Comparison of ENCODE assay signal across 1 cellular context in the genomic region with DNA sequence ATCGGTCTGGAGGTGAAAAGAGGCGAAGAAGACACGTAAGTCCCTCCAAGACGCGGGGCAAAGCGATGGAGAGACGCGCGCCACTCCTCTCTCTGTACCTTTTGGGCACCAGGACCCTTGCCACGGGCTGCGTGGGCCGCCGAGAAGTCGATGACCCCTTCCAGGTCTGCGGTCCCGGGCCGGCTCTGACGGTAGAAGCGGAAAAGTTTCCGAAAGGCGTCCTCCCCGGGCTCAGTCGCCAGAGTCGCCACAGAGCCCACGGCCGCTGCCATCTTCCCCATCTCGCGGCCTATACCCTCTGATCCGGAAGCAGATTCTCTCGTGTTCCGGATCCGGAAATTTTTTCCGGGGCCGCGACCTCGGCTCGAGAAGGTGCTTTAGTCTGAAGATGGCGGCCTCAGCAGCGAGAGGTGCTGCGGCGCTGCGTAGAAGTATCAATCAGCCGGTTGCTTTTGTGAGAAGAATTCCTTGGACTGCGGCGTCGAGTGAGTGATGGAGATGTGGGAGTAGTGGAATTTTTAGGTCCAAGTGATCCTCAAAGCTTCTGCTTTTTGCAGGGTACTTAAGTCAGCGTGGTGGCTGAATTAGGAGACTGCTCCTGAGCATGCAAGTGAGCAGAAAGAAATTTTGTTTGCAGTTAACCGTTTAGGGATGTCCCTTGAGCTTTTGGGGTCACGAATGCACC.
TF ChIP-seq lines count a peak whose summit lies in the region.

A gene with protein sequence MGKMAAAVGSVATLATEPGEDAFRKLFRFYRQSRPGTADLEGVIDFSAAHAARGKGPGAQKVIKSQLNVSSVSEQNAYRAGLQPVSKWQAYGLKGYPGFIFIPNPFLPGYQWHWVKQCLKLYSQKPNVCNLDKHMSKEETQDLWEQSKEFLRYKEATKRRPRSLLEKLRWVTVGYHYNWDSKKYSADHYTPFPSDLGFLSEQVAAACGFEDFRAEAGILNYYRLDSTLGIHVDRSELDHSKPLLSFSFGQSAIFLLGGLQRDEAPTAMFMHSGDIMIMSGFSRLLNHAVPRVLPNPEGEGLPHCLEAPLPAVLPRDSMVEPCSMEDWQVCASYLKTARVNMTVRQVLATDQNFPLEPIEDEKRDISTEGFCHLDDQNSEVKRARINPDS (minus strand): TSS at position 300 of the 685 bp plus-strand sequence. CDS start 19 bp downstream, at position 281.
A gene (plus strand): TSS at position 380 of the 685 bp plus-strand sequence. CDS start 9 bp downstream, at position 389.

TF ChIP-seq in H1, 55 proteins besides CTCF, POLR2A, EP300 and RAD21:
- TF ChIP-seq SP2 (IDR thresholded peaks at IDR 0.05; ENCODE audit: low read length) (no peak), MAFK (IDR thresholded peaks at IDR 0.05; ENCODE audit: low read depth, low read length) (no peak), JUND (IDR thresholded peaks at IDR 0.05; ENCODE audit: low read length) (peak; percentile 5; the same call in 1 of the 2 replicates), FOSL1 (IDR thresholded peaks at IDR 0.05; ENCODE audit: insufficient read depth, low read depth, low read length) (no peak), BCL11A (IDR thresholded peaks at IDR 0.05; ENCODE audit: low read depth in 2 of 2, low read length in 2 of 2) (no peak), SUZ12 (IDR thresholded peaks at IDR 0.05; ENCODE audit: low read length) (no peak), CHD1 (IDR thresholded peaks at IDR 0.05; ENCODE audit: low read depth, low read length) (no peak), TBP (IDR thresholded peaks at IDR 0.05; ENCODE audit: low read depth, low read length) (peak; percentile 94), CBX5 (IDR thresholded peaks at IDR 0.05; ENCODE audit: low read depth, low read length) (no peak), NANOG (IDR thresholded peaks at IDR 0.05; ENCODE audit: insufficient read depth, low read depth, low read length, poor library complexity, severe bottlenecking) (no peak), BRCA1 (IDR thresholded peaks at IDR 0.05; ENCODE audit: low read depth, low read length) (no peak), KDM5A (IDR thresholded peaks at IDR 0.05; ENCODE audit: low read length) (peak; percentile 95), JUN (IDR thresholded peaks at IDR 0.05; ENCODE audit: low read depth, low read length) (no peak), RBBP5 (IDR thresholded peaks at IDR 0.05; ENCODE audit: borderline replicate concordance, low read depth, low read length) (peak; percentile 90), EGR1 (IDR thresholded peaks at IDR 0.05; ENCODE audit: borderline replicate concordance, low read depth, low read length) (no peak), RFX5 (IDR thresholded peaks at IDR 0.05; ENCODE audit: borderline replicate concordance, low read depth, low read length) (no peak), BACH1 (IDR thresholded peaks at IDR 0.05; ENCODE audit: low read length) (no peak), CHD2 (IDR thresholded peaks at IDR 0.05; ENCODE audit: low read length) (peak; percentile 70), POLR2AphosphoS5 (IDR thresholded peaks at IDR 0.05; ENCODE audit: low read depth, low read length) (peak; percentile 87), KDM4A (IDR thresholded peaks at IDR 0.05; ENCODE audit: low read depth, low read length, severe bottlenecking) (peak; percentile 57), POU5F1 (IDR thresholded peaks at IDR 0.05; ENCODE audit: low read depth, low read length) (no peak), CBX8 (IDR thresholded peaks at IDR 0.05; ENCODE audit: borderline replicate concordance, low read depth, low read length) (no peak), HDAC2 (IDR thresholded peaks at IDR 0.05; ENCODE audit: borderline replicate concordance in 1 of 2, low read depth in 2 of 2, low read length in 2 of 2) (peak in 1 of 2 experiments; percentile 88; a peak in 1 of 4 replicates), EZH2 (IDR thresholded peaks at IDR 0.05; ENCODE audit: low read depth, low read length, severe bottlenecking) (no peak), TEAD4 (IDR thresholded peaks at IDR 0.05; ENCODE audit: low read depth, low read length) (no peak), NRF1 (IDR thresholded peaks at IDR 0.05; ENCODE audit: low read depth, low read length) (no peak), SIRT6 (IDR thresholded peaks at IDR 0.05; ENCODE audit: low read length) (no peak), TAF1 (IDR thresholded peaks at IDR 0.05; ENCODE audit: low read depth, low read length) (peak; percentile 99), CEBPB (IDR thresholded peaks at IDR 0.05; ENCODE audit: low read depth, low read length) (no peak), GABPA (IDR thresholded peaks at IDR 0.05; ENCODE audit: borderline replicate concordance, insufficient read depth, low read length) (peak; percentile 93), ZNF274 (IDR thresholded peaks at IDR 0.05; ENCODE audit: borderline replicate concordance, extremely low read depth, low read length) (no peak), CREB1 (IDR thresholded peaks at IDR 0.05) (no peak), CTBP2 (IDR thresholded peaks at IDR 0.05; ENCODE audit: borderline replicate concordance, insufficient read depth, insufficient read length, low read length) (no peak), SRF (IDR thresholded peaks at IDR 0.05; ENCODE audit: low read depth, low read length) (no peak), SP1 (IDR thresholded peaks at IDR 0.05; ENCODE audit: low read depth, low read length) (no peak), SAP30 (IDR thresholded peaks at IDR 0.05; ENCODE audit: insufficient read depth, insufficient replicate concordance, low read length) (peak; percentile 64), YY1 (IDR thresholded peaks at IDR 0.05; ENCODE audit: low read depth, low read length) (peak; percentile 96), ASH2L (IDR thresholded peaks at IDR 0.05; ENCODE audit: low read length) (peak; percentile 93), SIN3A (conservative IDR thresholded peaks at IDR 0.05 in 1 of 2, IDR thresholded peaks at IDR 0.05 in 1 of 2; ENCODE audit: low read depth in 1 of 2, low read length in 2 of 2) (peak; percentile 40 to 77; a peak in 1 of 4 replicates), KDM1A (IDR thresholded peaks at IDR 0.05; ENCODE audit: borderline replicate concordance, low read length) (no peak), HDAC6 (IDR thresholded peaks at IDR 0.05; ENCODE audit: low read depth, low read length) (no peak), PHF8 (conservative IDR thresholded peaks at IDR 0.05; ENCODE audit: low read depth, low read length) (peak; percentile 96), TCF12 (IDR thresholded peaks at IDR 0.05; ENCODE audit: low read depth, low read length) (no peak), SIX5 (IDR thresholded peaks at IDR 0.05; ENCODE audit: low read depth, low read length) (no peak), SP4 (IDR thresholded peaks at IDR 0.05; ENCODE audit: low read length) (no peak), RNF2 (IDR thresholded peaks at IDR 0.05; ENCODE audit: borderline replicate concordance, low read depth, low read length, missing control alignments, poor library complexity, severe bottlenecking) (no peak), TAF7 (optimal IDR thresholded peaks at IDR 0.05; ENCODE audit: borderline replicate concordance, low read depth, low read length) (peak; percentile 97)
- TF ChIP-seq, protein P1, sequence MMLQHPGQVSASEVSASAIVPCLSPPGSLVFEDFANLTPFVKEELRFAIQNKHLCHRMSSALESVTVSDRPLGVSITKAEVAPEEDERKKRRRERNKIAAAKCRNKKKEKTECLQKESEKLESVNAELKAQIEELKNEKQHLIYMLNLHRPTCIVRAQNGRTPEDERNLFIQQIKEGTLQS (IDR thresholded peaks at IDR 0.05; ENCODE audit: insufficient read depth, low read depth, low read length) = no peak
- TF ChIP-seq, protein P2, sequence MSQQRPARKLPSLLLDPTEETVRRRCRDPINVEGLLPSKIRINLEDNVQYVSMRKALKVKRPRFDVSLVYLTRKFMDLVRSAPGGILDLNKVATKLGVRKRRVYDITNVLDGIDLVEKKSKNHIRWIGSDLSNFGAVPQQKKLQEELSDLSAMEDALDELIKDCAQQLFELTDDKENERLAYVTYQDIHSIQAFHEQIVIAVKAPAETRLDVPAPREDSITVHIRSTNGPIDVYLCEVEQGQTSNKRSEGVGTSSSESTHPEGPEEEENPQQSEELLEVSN (IDR thresholded peaks at IDR 0.05) = no peak
- TF ChIP-seq, protein P3, sequence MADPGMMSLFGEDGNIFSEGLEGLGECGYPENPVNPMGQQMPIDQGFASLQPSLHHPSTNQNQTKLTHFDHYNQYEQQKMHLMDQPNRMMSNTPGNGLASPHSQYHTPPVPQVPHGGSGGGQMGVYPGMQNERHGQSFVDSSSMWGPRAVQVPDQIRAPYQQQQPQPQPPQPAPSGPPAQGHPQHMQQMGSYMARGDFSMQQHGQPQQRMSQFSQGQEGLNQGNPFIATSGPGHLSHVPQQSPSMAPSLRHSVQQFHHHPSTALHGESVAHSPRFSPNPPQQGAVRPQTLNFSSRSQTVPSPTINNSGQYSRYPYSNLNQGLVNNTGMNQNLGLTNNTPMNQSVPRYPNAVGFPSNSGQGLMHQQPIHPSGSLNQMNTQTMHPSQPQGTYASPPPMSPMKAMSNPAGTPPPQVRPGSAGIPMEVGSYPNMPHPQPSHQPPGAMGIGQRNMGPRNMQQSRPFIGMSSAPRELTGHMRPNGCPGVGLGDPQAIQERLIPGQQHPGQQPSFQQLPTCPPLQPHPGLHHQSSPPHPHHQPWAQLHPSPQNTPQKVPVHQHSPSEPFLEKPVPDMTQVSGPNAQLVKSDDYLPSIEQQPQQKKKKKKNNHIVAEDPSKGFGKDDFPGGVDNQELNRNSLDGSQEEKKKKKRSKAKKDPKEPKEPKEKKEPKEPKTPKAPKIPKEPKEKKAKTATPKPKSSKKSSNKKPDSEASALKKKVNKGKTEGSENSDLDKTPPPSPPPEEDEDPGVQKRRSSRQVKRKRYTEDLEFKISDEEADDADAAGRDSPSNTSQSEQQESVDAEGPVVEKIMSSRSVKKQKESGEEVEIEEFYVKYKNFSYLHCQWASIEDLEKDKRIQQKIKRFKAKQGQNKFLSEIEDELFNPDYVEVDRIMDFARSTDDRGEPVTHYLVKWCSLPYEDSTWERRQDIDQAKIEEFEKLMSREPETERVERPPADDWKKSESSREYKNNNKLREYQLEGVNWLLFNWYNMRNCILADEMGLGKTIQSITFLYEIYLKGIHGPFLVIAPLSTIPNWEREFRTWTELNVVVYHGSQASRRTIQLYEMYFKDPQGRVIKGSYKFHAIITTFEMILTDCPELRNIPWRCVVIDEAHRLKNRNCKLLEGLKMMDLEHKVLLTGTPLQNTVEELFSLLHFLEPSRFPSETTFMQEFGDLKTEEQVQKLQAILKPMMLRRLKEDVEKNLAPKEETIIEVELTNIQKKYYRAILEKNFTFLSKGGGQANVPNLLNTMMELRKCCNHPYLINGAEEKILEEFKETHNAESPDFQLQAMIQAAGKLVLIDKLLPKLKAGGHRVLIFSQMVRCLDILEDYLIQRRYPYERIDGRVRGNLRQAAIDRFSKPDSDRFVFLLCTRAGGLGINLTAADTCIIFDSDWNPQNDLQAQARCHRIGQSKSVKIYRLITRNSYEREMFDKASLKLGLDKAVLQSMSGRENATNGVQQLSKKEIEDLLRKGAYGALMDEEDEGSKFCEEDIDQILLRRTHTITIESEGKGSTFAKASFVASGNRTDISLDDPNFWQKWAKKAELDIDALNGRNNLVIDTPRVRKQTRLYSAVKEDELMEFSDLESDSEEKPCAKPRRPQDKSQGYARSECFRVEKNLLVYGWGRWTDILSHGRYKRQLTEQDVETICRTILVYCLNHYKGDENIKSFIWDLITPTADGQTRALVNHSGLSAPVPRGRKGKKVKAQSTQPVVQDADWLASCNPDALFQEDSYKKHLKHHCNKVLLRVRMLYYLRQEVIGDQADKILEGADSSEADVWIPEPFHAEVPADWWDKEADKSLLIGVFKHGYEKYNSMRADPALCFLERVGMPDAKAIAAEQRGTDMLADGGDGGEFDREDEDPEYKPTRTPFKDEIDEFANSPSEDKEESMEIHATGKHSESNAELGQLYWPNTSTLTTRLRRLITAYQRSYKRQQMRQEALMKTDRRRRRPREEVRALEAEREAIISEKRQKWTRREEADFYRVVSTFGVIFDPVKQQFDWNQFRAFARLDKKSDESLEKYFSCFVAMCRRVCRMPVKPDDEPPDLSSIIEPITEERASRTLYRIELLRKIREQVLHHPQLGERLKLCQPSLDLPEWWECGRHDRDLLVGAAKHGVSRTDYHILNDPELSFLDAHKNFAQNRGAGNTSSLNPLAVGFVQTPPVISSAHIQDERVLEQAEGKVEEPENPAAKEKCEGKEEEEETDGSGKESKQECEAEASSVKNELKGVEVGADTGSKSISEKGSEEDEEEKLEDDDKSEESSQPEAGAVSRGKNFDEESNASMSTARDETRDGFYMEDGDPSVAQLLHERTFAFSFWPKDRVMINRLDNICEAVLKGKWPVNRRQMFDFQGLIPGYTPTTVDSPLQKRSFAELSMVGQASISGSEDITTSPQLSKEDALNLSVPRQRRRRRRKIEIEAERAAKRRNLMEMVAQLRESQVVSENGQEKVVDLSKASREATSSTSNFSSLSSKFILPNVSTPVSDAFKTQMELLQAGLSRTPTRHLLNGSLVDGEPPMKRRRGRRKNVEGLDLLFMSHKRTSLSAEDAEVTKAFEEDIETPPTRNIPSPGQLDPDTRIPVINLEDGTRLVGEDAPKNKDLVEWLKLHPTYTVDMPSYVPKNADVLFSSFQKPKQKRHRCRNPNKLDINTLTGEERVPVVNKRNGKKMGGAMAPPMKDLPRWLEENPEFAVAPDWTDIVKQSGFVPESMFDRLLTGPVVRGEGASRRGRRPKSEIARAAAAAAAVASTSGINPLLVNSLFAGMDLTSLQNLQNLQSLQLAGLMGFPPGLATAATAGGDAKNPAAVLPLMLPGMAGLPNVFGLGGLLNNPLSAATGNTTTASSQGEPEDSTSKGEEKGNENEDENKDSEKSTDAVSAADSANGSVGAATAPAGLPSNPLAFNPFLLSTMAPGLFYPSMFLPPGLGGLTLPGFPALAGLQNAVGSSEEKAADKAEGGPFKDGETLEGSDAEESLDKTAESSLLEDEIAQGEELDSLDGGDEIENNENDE (IDR thresholded peaks at IDR 0.05; ENCODE audit: insufficient replicate concordance, low read length) = no peak
- TF ChIP-seq, protein P4, sequence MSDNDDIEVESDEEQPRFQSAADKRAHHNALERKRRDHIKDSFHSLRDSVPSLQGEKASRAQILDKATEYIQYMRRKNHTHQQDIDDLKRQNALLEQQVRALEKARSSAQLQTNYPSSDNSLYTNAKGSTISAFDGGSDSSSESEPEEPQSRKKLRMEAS (IDR thresholded peaks at IDR 0.05) = no peak
- TF ChIP-seq, protein P5, sequence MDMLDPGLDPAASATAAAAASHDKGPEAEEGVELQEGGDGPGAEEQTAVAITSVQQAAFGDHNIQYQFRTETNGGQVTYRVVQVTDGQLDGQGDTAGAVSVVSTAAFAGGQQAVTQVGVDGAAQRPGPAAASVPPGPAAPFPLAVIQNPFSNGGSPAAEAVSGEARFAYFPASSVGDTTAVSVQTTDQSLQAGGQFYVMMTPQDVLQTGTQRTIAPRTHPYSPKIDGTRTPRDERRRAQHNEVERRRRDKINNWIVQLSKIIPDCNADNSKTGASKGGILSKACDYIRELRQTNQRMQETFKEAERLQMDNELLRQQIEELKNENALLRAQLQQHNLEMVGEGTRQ (IDR thresholded peaks at IDR 0.05; ENCODE audit: low read length) = no peak
